Comparison of ENCODE assay signal across 8 cellular contexts in genomic region chr15:91853968-91854943, GRCh38. TPM values are rescaled to one million over a fixed set of nuclear protein-coding genes. Genes with fewer than 3 reads are reported as not detected.
DNase-seq lines count a peak whose midpoint lies in the region; ATAC-seq, FAIRE-seq and TF ChIP-seq lines count a peak whose summit lies in the region.

No MANE protein-coding gene starts in this region.

- FAIRE-seq in GM12892 (lab: Jason Lieb, UNC), result no peak

- ATAC-seq in HG03025 (IDR thresholded peaks at IDR 0.05; ENCODE audit: low FRiP score, unreplicated experiment), result no peak

- no peak for TF ChIP-seq POLR2A in GM12892 (IDR thresholded peaks at IDR 0.05; ENCODE audit: low read depth, low read length)

- H3K9me3 ChIP-seq in SJSA1 (replicated peaks) (no peaks in the 10 kb centered on the region; the same call in 1 of the 2 replicates), left ventricle myocardium inferior (replicated peaks) (no peaks in the 10 kb centered on the region)

- DNase-seq in NCI-H345 (lab: John Stamatoyannopoulos, UW) (peak; percentile 21), NCI-H345 treated with DMSO at 0.1 percent for 48 hours (lab: John Stamatoyannopoulos, UW; ENCODE audit: unreplicated experiment) (no peak), SJSA1 (ENCODE audit: low read depth in 1 of 2, low spot score in 2 of 2) (peak in 1 of 2 experiments; percentile 24), left ventricle myocardium inferior (peak; percentile 64), pons (ENCODE audit: low spot score) (peak; percentile 44), GM12892 (ENCODE audit: insufficient read length) (no peak)

- peak; percentile 49 for TF ChIP-seq CTCF in left ventricle myocardium inferior (IDR thresholded peaks at IDR 0.05; ENCODE audit: borderline replicate concordance)

- no peaks in the 10 kb centered on the region for H3K36me3 ChIP-seq in SJSA1
- peaks cover 5% of the 10 kb centered on the region for H3K36me3 ChIP-seq in left ventricle myocardium inferior

- H3K27ac ChIP-seq in SJSA1 (no peak overlapping the region), adipose tissue (ENCODE audit: low read depth, low read length) (peak overlapping the region; percentile 70), left ventricle myocardium inferior (replicated peaks) (peak overlapping the region; percentile 99)

- intact Hi-C loops in left ventricle myocardium inferior (cut with micrococcal nuclease), result loop anchor here (10.0 kb wide), 1 partner anchor 221 kb away; no protein-coding TSS in a partner anchor

- H3K4me1 ChIP-seq in SJSA1 (replicated peaks) (peaks cover 18% of the 10 kb centered on the region), left ventricle myocardium inferior (peaks cover 77% of the 10 kb centered on the region)

- H3K4me3 ChIP-seq in SJSA1, result peak overlapping the region; percentile 48
- peak overlapping the region; percentile 78 for H3K4me3 ChIP-seq in left ventricle myocardium inferior

- peaks cover 20% of the 10 kb centered on the region for H3K27me3 ChIP-seq in SJSA1 (replicated peaks)
- H3K27me3 ChIP-seq in left ventricle myocardium inferior (ENCODE audit: low read depth), result no peaks in the 10 kb centered on the region

- 3 to 5% (median 4%) methylated on average over 61 to 66 of the region's 66 CpGs for WGBS in adipose tissue, 3 donors

RNA-seq across cellular contexts. Expression of gene SLCO3A1, which starts 0.7 kb away (rescaled TPM):
- total RNA-seq in SJSA1 (2014; rRNA removed; shearing (Covaris generic)), result not detected in 2 replicates
- polyA plus RNA-seq in adipose tissue, result 10 to 100 TPM in 2 of 3 donors, 1 to 10 TPM in 1; 3.5 to 17.9 (median 10.3) TPM
- total RNA-seq in left ventricle myocardium inferior, result 56.8 TPM
- polyA plus RNA-seq in GM12892 (2012; ENCODE audit: missing spikeins), result not detected

Comparison
In these comparisons a context has a peak if more than half of its experiments do, and no peak if none do; other contexts are left out.
1. DNase-seq: peak in NCI-H345 (single experiment), left ventricle myocardium inferior (single experiment) and pons (single experiment); none in NCI-H345 treated with DMSO at 0.1 percent for 48 hours (single experiment) and GM12892 (single experiment).
2. RNA of gene SLCO3A1, which starts 0.7 kb away (total RNA-seq): 56.8 TPM in left ventricle myocardium inferior (single experiment); not detected in SJSA1; every median in the first group is over 10 times any median in the second.